ENCODE assay signal across 1 cellular context in the genomic region with DNA sequence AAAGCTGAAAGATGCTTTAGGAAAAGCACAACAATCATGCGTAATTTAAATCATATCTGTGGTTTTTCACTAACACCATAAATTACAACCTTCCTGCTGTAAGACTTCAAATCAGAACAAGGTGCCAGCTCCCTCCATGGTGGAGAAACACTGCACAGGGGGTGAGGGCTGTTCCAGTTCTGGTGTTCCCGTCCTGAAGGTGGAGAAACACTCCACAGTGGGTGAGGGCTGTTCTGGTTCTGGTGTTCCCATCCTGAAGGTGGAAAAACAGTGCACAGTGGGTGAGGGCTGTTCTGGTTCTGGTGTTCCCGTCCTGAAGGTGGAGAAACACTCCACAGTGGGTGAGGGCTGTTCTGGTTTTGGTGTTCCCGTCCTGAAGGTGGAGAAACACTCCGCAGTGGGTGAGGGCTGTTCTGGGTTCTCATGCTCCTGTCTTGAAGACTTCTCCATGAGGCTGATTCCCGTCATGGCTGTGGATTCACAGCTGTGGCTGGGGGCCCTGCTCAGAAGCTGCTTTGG.
TF ChIP-seq lines count a peak whose summit lies in the region.

No MANE protein-coding gene starts in this region.

TF ChIP-seq in H1, 55 proteins besides CTCF, POLR2A, EP300 and RAD21:
- no peak for TF ChIP-seq TAF7 (optimal IDR thresholded peaks at IDR 0.05; ENCODE audit: borderline replicate concordance, low read depth, low read length)
- no peak for TF ChIP-seq GTF2F1 (IDR thresholded peaks at IDR 0.05; ENCODE audit: borderline replicate concordance, low read depth, low read length)
- TF ChIP-seq NRF1 (IDR thresholded peaks at IDR 0.05; ENCODE audit: low read depth, low read length), result no peak
- no peak for TF ChIP-seq SP1 (IDR thresholded peaks at IDR 0.05; ENCODE audit: low read depth, low read length)
- TF ChIP-seq CHD2 (IDR thresholded peaks at IDR 0.05; ENCODE audit: low read length), result no peak
